Comparison of ENCODE assay signal across 24 cellular contexts in the genomic region with DNA sequence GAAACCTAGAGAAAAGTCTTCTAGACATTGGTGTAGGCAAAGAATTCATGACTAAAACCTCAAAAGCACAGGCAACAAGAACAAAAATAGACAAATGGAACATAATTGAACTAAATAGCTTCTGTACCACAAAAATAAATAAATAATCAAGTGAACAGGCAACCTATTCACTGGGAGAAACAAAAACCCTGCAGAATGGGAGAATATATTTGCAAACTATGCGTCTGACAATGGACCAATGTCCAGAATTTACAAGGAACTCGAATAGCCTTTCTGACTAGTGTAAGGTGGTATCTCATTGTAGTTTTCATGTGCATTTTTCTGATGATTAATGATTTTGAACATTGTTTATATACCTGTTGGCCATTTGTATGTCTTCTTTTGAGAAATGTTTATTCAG. TPM values are rescaled to one million over a fixed set of nuclear protein-coding genes. Genes with fewer than 3 reads are reported as not detected.
"Had no signal": no experiment of that assay in that cellular context is flagged by ENCODE, and none has a peak within 500 bp of the region (broad histone marks: within the 10 kb centered on the region; RNA-seq: fewer than 3 reads in every experiment).

No MANE protein-coding gene starts in this region.

- H3K4me1 ChIP-seq: SJSA1 had no signal

- H3K9me3 ChIP-seq: SJSA1, SK-N-SH had no signal

- DNase-seq: KBM-7, MV-4-11, NCI-H1048, NCI-H1105, NCI-H1417, NCI-H1436 treated with DMSO at 0.1 percent for 48 hours, NCI-H1694, NCI-H2029, NCI-H2081 treated with DMSO at 0.1 percent for 48 hours, NCI-H2171, NCI-H226, NCI-H446, NCI-H510A, NCI-H524 treated with DMSO at 0.1 percent for 48 hours, NCI-H69, NCI-H774, Right ventricle myocardium superior, RPMI8226, SIG-M5, SK-N-SH had no signal

- H3K36me3 ChIP-seq: SJSA1 had no signal

- FAIRE-seq: RCC 7860 had no signal

- H3K27ac ChIP-seq: SJSA1 had no signal

- H3K4me3 ChIP-seq: SJSA1 had no signal

- H3K27me3 ChIP-seq: SJSA1 had no signal

RNA-seq across cellular contexts. Expression of a gene that starts 37.0 kb away (rescaled TPM):
- total RNA-seq: HT-29, LHCN-M2, Right ventricle myocardium superior, SJSA1 had no signal
- polyA plus RNA-seq: SK-N-SH had no signal
